8 cellular contexts compared by ENCODE assay signal in genomic region chr11:8910662-8911039, GRCh38. TPM values are rescaled to one million over a fixed set of nuclear protein-coding genes. Genes with fewer than 3 reads are reported as not detected.
A peak's percentile ranks its signal among the peaks of the same experiment; 100 is the strongest.
DNase-seq lines count a peak whose midpoint lies in the region; ATAC-seq, FAIRE-seq and TF ChIP-seq lines count a peak whose summit lies in the region.

No MANE protein-coding gene starts in this region.

- H3K36me3 ChIP-seq in keratinocyte (ENCODE audit: control insufficient read depth in 2 of 2, extremely low read depth in 1 of 2, insufficient read depth in 2 of 2, low read length in 2 of 2) (peaks cover 0 to 16% of the 10 kb centered on the region in 2 experiments), thoracic aorta (no peaks in the 10 kb centered on the region)

- H3K27ac Mint-ChIP-seq in activated naive CD4-positive, alpha-beta T cell treated with anti-CD3 and anti-CD28 coated beads, Interleukin-2, amount 50 U/mL, for 72 hours: peak overlapping the region in 1 of 2 donors; percentile 93

- no peaks in the 10 kb centered on the region for H3K9me3 ChIP-seq in keratinocyte (ENCODE audit: control insufficient read depth, low read depth, low read length)
- H3K9me3 ChIP-seq in thoracic aorta: no peaks in the 10 kb centered on the region

- peak overlapping the region; percentile 86 for H3K9ac ChIP-seq in keratinocyte (ENCODE audit: control insufficient read depth, extremely low read depth, insufficient read depth, low read length)

- no peak for FAIRE-seq in keratinocyte (lab: Jason Lieb, UNC)

- H3K4me3 ChIP-seq in GM12865 (ENCODE audit: low read depth, low read length) (peak overlapping the region; percentile 86), keratinocyte (ENCODE audit: control insufficient read depth in 2 of 3, extremely low read depth in 1 of 3, insufficient read depth in 2 of 3, low read depth in 1 of 3, low read length in 3 of 3) (peak overlapping the region; percentile 41 to 96 (median 61)), thoracic aorta (peak overlapping the region; percentile 78)

- no peaks in the 10 kb centered on the region for H4K20me1 ChIP-seq in keratinocyte (ENCODE audit: control insufficient read depth, extremely low read depth, insufficient read depth, low read length)

- dilution Hi-C loops in keratinocyte (cut with MboI; ENCODE audit: extremely low pct_ligation_motif_present, low sequenced_read_pairs): no loop called here

- peaks cover 48% of the 10 kb centered on the region for H3K4me1 ChIP-seq in keratinocyte (ENCODE audit: control insufficient read depth, extremely low read depth, insufficient read depth, low read length)
- peaks cover 11 to 34% of the 10 kb centered on the region in 2 donors for H3K4me1 ChIP-seq in thoracic aorta (ENCODE audit: control insufficient read depth in 1 of 2, low read depth in 2 of 2)

- peak overlapping the region; percentile 17 for H3K27ac ChIP-seq in keratinocyte (ENCODE audit: control insufficient read depth, insufficient read depth, low read length)
- no peak overlapping the region for H3K27ac ChIP-seq in thoracic aorta

- no peaks in the 10 kb centered on the region for H3K9me3 Mint-ChIP-seq in activated naive CD4-positive, alpha-beta T cell treated with anti-CD3 and anti-CD28 coated beads, Interleukin-2, amount 50 U/mL, for 72 hours

- H3K36me3 Mint-ChIP-seq in activated naive CD4-positive, alpha-beta T cell treated with anti-CD3 and anti-CD28 coated beads, Interleukin-2, amount 50 U/mL, for 72 hours: peaks cover 0 to 6% of the 10 kb centered on the region in 2 donors

- peak overlapping the region; percentile 74 for H2AFZ ChIP-seq in keratinocyte (ENCODE audit: control insufficient read depth, low read length)

- peak overlapping the region; percentile 77 for H3K4me2 ChIP-seq in keratinocyte (ENCODE audit: control insufficient read depth, extremely low read depth, insufficient read depth, low read depth, low read length)

- TF ChIP-seq CTCF in GM12865 (IDR thresholded peaks at IDR 0.05; ENCODE audit: insufficient read depth, low read depth, low read length, missing control alignments) (no peak), keratinocyte (optimal IDR thresholded peaks at IDR 0.05 in 1 of 3, IDR thresholded peaks at IDR 0.05 in 1 of 3, conservative IDR thresholded peaks at IDR 0.05 in 1 of 3; ENCODE audit: extremely low read depth in 1 of 3, insufficient read depth in 2 of 3, low read length in 3 of 3) (no peak), thoracic aorta (IDR thresholded peaks at IDR 0.05) (no peak)

- ATAC-seq in HG02973 (IDR thresholded peaks at IDR 0.05; ENCODE audit: unreplicated experiment) (peak; percentile 20), thoracic aorta (ENCODE audit: insufficient number of reproducible peaks, low FRiP score, low read depth) (no peak), GM18858 (IDR thresholded peaks at IDR 0.05; ENCODE audit: unreplicated experiment) (no peak)
- peak; percentile 23 to 34 for ATAC-seq in activated naive CD4-positive, alpha-beta T cell treated with anti-CD3 and anti-CD28 coated beads, Interleukin-2, amount 50 U/mL, for 72 hours

- H3K9me1 ChIP-seq in keratinocyte (ENCODE audit: control insufficient read depth, extremely low read depth, insufficient read depth, low read length): no peaks in the 10 kb centered on the region

- DNase-seq in GM12865 (ENCODE audit: low read depth): no peak
- no peak for DNase-seq in activated naive CD4-positive, alpha-beta T cell treated with anti-CD3 and anti-CD28 coated beads, Interleukin-2, amount 50 U/mL, for 72 hours (ENCODE audit: low spot score in 2 of 2)
- DNase-seq in keratinocyte (ENCODE audit: low read depth, low spot score): no peak
- DNase-seq in thoracic aorta (ENCODE audit: low spot score): no peak
- DNase-seq in kidney glomerular epithelial cell (lab: John Stamatoyannopoulos, UW): no peak
- no peak for DNase-seq in SKM-1 (lab: John Stamatoyannopoulos, UW; ENCODE audit: unreplicated experiment)

- H3K79me2 ChIP-seq in keratinocyte (ENCODE audit: control insufficient read depth, insufficient read depth, low read length): peaks cover 21% of the 10 kb centered on the region

- no peaks in the 10 kb centered on the region for H3K27me3 ChIP-seq in keratinocyte (ENCODE audit: control insufficient read depth, extremely low read depth, insufficient read depth, low read length)
- no peaks in the 10 kb centered on the region for H3K27me3 ChIP-seq in thoracic aorta (replicated peaks; ENCODE audit: insufficient read depth)

RNA-seq across cellular contexts. Expression of gene AKIP1, which starts 0.3 kb away (rescaled TPM):
- total RNA-seq in activated naive CD4-positive, alpha-beta T cell treated with anti-CD3 and anti-CD28 coated beads, Interleukin-2, amount 50 U/mL, for 72 hours: 10 to 100 TPM; 25.9 to 32.9 TPM
- polyA plus RNA-seq in keratinocyte: 33.2 to 46.4 TPM (median 37.0 TPM) in 3 replicates
- polyA plus RNA-seq in keratinocyte (2011; ENCODE audit: low read depth): 10.5 TPM
- polyA plus RNA-seq in keratinocyte (2011; cell fraction: cytosol; rRNA removed): 36.4 and 54.6 TPM in 2 replicates
- 29.9 and 32.9 TPM in 2 replicates for polyA plus RNA-seq in keratinocyte (2011; cell fraction: nucleus; rRNA removed)
- 13.4 and 39.3 TPM in 2 replicates for polyA plus RNA-seq in keratinocyte (2012; ENCODE audit: low replicate concordance)
- 8.4 to 13.0 TPM (median 12.0 TPM) in 3 replicates for polyA minus RNA-seq in keratinocyte
- polyA minus RNA-seq in keratinocyte (2011; cell fraction: cytosol; rRNA and poly(A)+ RNA removed): 34.1 TPM
- 9.0 and 9.8 TPM in 2 replicates for polyA minus RNA-seq in keratinocyte (2011; cell fraction: nucleus; rRNA and poly(A)+ RNA removed)
- total RNA-seq in thoracic aorta: 10 to 100 TPM; 28.8 to 58.7 TPM

RNA-seq across cellular contexts. Expression of gene C11orf16, which starts 22.1 kb away (rescaled TPM):
- not detected for total RNA-seq in activated naive CD4-positive, alpha-beta T cell treated with anti-CD3 and anti-CD28 coated beads, Interleukin-2, amount 50 U/mL, for 72 hours
- not detected in 3 replicates for polyA plus RNA-seq in keratinocyte
- polyA plus RNA-seq in keratinocyte (2011; ENCODE audit: low read depth): not detected
- not detected in 2 replicates for polyA plus RNA-seq in keratinocyte (2011; cell fraction: cytosol; rRNA removed)
- polyA plus RNA-seq in keratinocyte (2011; cell fraction: nucleus; rRNA removed): not detected in 2 replicates
- polyA plus RNA-seq in keratinocyte (2012; ENCODE audit: low replicate concordance): not detected in 2 replicates
- not detected in 3 replicates for polyA minus RNA-seq in keratinocyte
- polyA minus RNA-seq in keratinocyte (2011; cell fraction: cytosol; rRNA and poly(A)+ RNA removed): not detected
- not detected in 2 replicates for polyA minus RNA-seq in keratinocyte (2011; cell fraction: nucleus; rRNA and poly(A)+ RNA removed)
- total RNA-seq in thoracic aorta: not detected

RNA-seq across cellular contexts. Expression of gene ASCL3, which starts 32.2 kb away (rescaled TPM):
- total RNA-seq in activated naive CD4-positive, alpha-beta T cell treated with anti-CD3 and anti-CD28 coated beads, Interleukin-2, amount 50 U/mL, for 72 hours: not detected
- not detected in 3 replicates for polyA plus RNA-seq in keratinocyte
- not detected for polyA plus RNA-seq in keratinocyte (2011; ENCODE audit: low read depth)
- not detected in 2 replicates for polyA plus RNA-seq in keratinocyte (2011; cell fraction: cytosol; rRNA removed)
- polyA plus RNA-seq in keratinocyte (2011; cell fraction: nucleus; rRNA removed): not detected in 2 replicates
- polyA plus RNA-seq in keratinocyte (2012; ENCODE audit: low replicate concordance): not detected in 2 replicates
- polyA minus RNA-seq in keratinocyte: not detected in 3 replicates
- polyA minus RNA-seq in keratinocyte (2011; cell fraction: cytosol; rRNA and poly(A)+ RNA removed): not detected
- not detected in 2 replicates for polyA minus RNA-seq in keratinocyte (2011; cell fraction: nucleus; rRNA and poly(A)+ RNA removed)
- total RNA-seq in thoracic aorta: not detected

RNA-seq across cellular contexts. Expression of gene TMEM9B, which starts 53.6 kb away (rescaled TPM):
- 10 to 100 TPM; 13.2 to 21.6 TPM for total RNA-seq in activated naive CD4-positive, alpha-beta T cell treated with anti-CD3 and anti-CD28 coated beads, Interleukin-2, amount 50 U/mL, for 72 hours
- 41.4 to 60.8 TPM (median 47.9 TPM) in 3 replicates for polyA plus RNA-seq in keratinocyte
- 14.8 TPM for polyA plus RNA-seq in keratinocyte (2011; ENCODE audit: low read depth)
- 34.8 and 61.3 TPM in 2 replicates for polyA plus RNA-seq in keratinocyte (2011; cell fraction: cytosol; rRNA removed)
- polyA plus RNA-seq in keratinocyte (2011; cell fraction: nucleus; rRNA removed): 29.7 and 43.8 TPM in 2 replicates
- 49.6 and 59.0 TPM in 2 replicates for polyA plus RNA-seq in keratinocyte (2012; ENCODE audit: low replicate concordance)
- 11.4 to 47.0 TPM (median 39.4 TPM) in 3 replicates for polyA minus RNA-seq in keratinocyte
- polyA minus RNA-seq in keratinocyte (2011; cell fraction: cytosol; rRNA and poly(A)+ RNA removed): 27.8 TPM
- 19.5 and 30.2 TPM in 2 replicates for polyA minus RNA-seq in keratinocyte (2011; cell fraction: nucleus; rRNA and poly(A)+ RNA removed)
- 10 to 100 TPM; 27.9 to 35.3 TPM for total RNA-seq in thoracic aorta

Comparison
In these comparisons a context has a peak if more than half of its experiments do, and no peak if none do; other contexts are left out.
1. ATAC-seq: peak in HG02973 (single experiment) and activated naive CD4-positive, alpha-beta T cell treated with anti-CD3 and anti-CD28 coated beads, Interleukin-2, amount 50 U/mL, for 72 hours (2 of 2); none in thoracic aorta (single experiment) and GM18858 (single experiment).
2. Peak in every context shown above with its lines, with median percentiles within 50 percentile points of each other: H3K4me3 ChIP-seq.